Comparison of ENCODE assay signal across 9 cellular contexts in the genomic region with DNA sequence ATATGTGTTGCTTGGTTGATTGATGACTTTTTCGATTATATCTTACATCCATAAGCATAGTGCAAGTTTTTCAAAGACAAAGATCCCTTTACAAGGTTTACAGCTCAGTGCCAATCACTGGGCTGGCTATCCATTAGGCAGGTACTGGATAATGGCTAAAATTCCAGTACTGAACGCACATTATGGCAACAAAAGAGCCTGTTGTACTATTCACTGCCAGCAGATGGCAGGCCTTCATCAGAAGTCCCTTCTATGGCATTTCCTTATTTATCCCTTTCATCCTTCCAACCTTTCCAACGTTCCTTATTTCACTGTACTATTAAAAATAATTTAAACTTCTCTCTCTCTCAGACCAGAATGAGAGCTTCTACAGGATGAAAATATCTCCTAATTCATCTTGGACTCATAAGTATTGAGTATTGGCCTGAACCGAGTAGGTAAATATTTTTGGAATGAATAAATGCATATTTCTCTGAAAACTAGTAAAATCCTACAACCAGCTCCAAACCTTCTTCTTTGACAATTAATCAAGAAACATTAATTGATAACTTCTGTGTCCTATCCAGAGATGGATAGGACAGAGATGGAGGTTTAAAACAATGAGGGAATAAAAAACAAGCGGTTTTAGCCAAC. TPM values are rescaled to one million over a fixed set of nuclear protein-coding genes. Genes with fewer than 3 reads are reported as not detected.
DNase-seq lines count a peak whose midpoint lies in the region; ATAC-seq, FAIRE-seq and TF ChIP-seq lines count a peak whose summit lies in the region.
"Had no signal": no experiment of that assay in that cellular context is flagged by ENCODE, and none has a peak within 500 bp of the region (broad histone marks: within the 10 kb centered on the region; RNA-seq: fewer than 3 reads in every experiment).

No MANE protein-coding gene starts in this region.

- WGBS in small intestine, 3 donors: 32 to 35% (median 35%) methylated on average over 5 of the region's 5 CpGs

- intact Hi-C loops in ascending aorta (cut with DNase I): loop anchor here (1.0 kb wide), 1 partner anchor 56 kb away; no protein-coding TSS in a partner anchor

- no peak for FAIRE-seq in small intestine (lab: Jason Lieb, UNC)
- FAIRE-seq: colon had no signal

- no peak for ATAC-seq in HG02870 (IDR thresholded peaks at IDR 0.05; ENCODE audit: unreplicated experiment)
- ATAC-seq in HG02840 (IDR thresholded peaks at IDR 0.05; ENCODE audit: low FRiP score, unreplicated experiment): no peak

- H3K4me3 ChIP-seq in SK-N-MC (no peak overlapping the region), ascending aorta (no peak overlapping the region), small intestine (ENCODE audit: low read depth in 1 of 2, low read length in 2 of 2) (no peak overlapping the region)

- no peaks in the 10 kb centered on the region for H3K36me3 ChIP-seq in SK-N-MC (ENCODE audit: insufficient read depth, low read length)
- H3K36me3 ChIP-seq in ascending aorta: no peaks in the 10 kb centered on the region
- no peaks in the 10 kb centered on the region for H3K36me3 ChIP-seq in small intestine (ENCODE audit: control insufficient read depth in 2 of 2, insufficient read depth in 2 of 2, low read length in 2 of 2)

- H3K4me1 ChIP-seq in ascending aorta (no peaks in the 10 kb centered on the region), small intestine (ENCODE audit: control insufficient read depth in 2 of 2, insufficient read depth in 1 of 2, low read depth in 1 of 2, low read length in 1 of 2) (no peaks in the 10 kb centered on the region)

- TF ChIP-seq CTCF in LNCAP (IDR thresholded peaks at IDR 0.05): peak; percentile 83
- TF ChIP-seq CTCF in ascending aorta (IDR thresholded peaks at IDR 0.05): peak; percentile 64 to 82 (median 68)

- H3K27ac ChIP-seq in SK-N-MC (no peak overlapping the region), ascending aorta (no peak overlapping the region), small intestine (ENCODE audit: low read depth in 1 of 2, low read length in 1 of 2) (no peak overlapping the region)

- H3K9me3 ChIP-seq in SK-N-MC (ENCODE audit: low read depth, low read length) (no peaks in the 10 kb centered on the region), ascending aorta (no peaks in the 10 kb centered on the region), small intestine (ENCODE audit: control insufficient read depth, low read depth) (no peaks in the 10 kb centered on the region)

- no peak overlapping the region for H3K9ac ChIP-seq in SK-N-MC (ENCODE audit: insufficient read length)

- no peaks in the 10 kb centered on the region for H3K27me3 ChIP-seq in ascending aorta
- H3K27me3 ChIP-seq in small intestine (ENCODE audit: control insufficient read depth in 2 of 2, insufficient read depth in 2 of 2, low read length in 2 of 2): no peaks in the 10 kb centered on the region

- DNase-seq in ELR (ENCODE audit: low read depth): peak; percentile 77
- DNase-seq in SK-N-MC (ENCODE audit: low read depth, low spot score): peak; percentile 3
- peak in 1 of 2 donors; percentile 77 for DNase-seq in ascending aorta (ENCODE audit: low spot score in 2 of 2)
- peak; percentile 69 for DNase-seq in hepatic stellate cell (ENCODE audit: low spot score)
- peak; percentile 69 for DNase-seq in small intestine

RNA-seq across cellular contexts. Expression of a gene that starts 6.7 kb away (rescaled TPM):
- total RNA-seq in ascending aorta: not detected
- not detected for polyA plus RNA-seq in small intestine

RNA-seq across cellular contexts. Expression of a gene that starts 44.3 kb away (rescaled TPM):
- 19.2 TPM for total RNA-seq in ascending aorta
- 10 to 100 TPM in 1 of 3 donors, 1 to 10 TPM in 2; 5.8 to 10.1 (median 7.6) TPM for polyA plus RNA-seq in small intestine
